In the genomic region with DNA sequence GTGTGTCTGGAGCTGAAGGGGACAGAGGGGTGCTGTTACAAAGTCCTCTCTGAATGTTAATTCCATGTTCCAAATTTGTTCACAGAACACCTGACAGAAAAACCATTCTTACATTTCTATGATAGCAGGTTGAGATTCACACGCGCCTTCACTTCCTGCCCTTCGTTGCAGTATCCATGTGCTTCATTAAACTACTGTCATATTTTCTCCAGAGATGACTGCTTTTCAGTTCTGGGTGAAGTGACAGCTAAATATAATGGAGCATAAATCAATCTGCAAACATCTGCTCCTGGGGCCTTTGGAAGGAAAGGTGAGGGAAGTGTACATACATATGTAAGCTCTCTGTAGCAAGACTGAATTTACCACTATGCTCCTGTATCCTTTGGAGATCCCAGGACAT, we compare ENCODE assay signal across 23 cellular contexts.
"Had no signal": no experiment of that assay in that cellular context is flagged by ENCODE, and none has a peak within 500 bp of the region (broad histone marks: within the 10 kb centered on the region; RNA-seq: fewer than 3 reads in every experiment).

No MANE protein-coding gene starts in this region.

- H3K36me3 Mint-ChIP-seq: immature natural killer cell; naive B cell; natural killer cell; stimulated activated naive B cell treated with anti-CD40 and anti-IgM and Interleukin-4, amounts not matched to agents 10 μg/mL and 1 μg/mL and 100 μg/mL, for 72 hours had no signal

- H3K27me3 Mint-ChIP-seq: naive B cell; progenitor cell of endocrine pancreas; stimulated activated naive B cell treated with anti-CD40 and anti-IgM and Interleukin-4, amounts not matched to agents 10 μg/mL and 1 μg/mL and 100 μg/mL, for 72 hours had no signal

- DNase-seq: immature natural killer cell; kidney; left colon; left lung; lower lobe of right lung; mammary epithelial cell; mesenchymal stem cell; naive B cell; natural killer cell; nephron progenitor cell; ovary; right lobe of liver; stimulated activated CD4-positive, alpha-beta T cell treated with anti-CD3 and anti-CD28 coated beads, Interleukin-1b, Interleukin-23, amount 100 ng/mL, for 48 hours; stimulated activated CD4-positive, alpha-beta T cell treated with anti-CD3 and anti-CD28 coated beads, Interleukin-2, amount 100 ng/mL, for 48 hours; stimulated activated CD4-positive, alpha-beta T cell treated with anti-CD3 and anti-CD28 coated beads, Interleukin-4, amount 100 ng/mL, for 4 hours; stimulated activated naive B cell treated with anti-CD40 and anti-IgM and Interleukin-4, amounts not matched to agents 10 μg/mL and 1 μg/mL and 100 μg/mL, for 72 hours; stimulated activated naive CD8-positive, alpha-beta T cell treated with anti-CD3 and anti-CD28 coated beads, Interleukin-15, Interleukin-2, amounts not matched to agents 100 U/mL and 50 U/mL, for 24 hours; stomach; testis; thyroid gland; transverse colon; upper lobe of left lung had no signal

- H3K4me3 Mint-ChIP-seq: immature natural killer cell; naive B cell; natural killer cell; nephron progenitor cell; stimulated activated naive B cell treated with anti-CD40 and anti-IgM and Interleukin-4, amounts not matched to agents 10 μg/mL and 1 μg/mL and 100 μg/mL, for 72 hours had no signal

- H3K4me1 Mint-ChIP-seq: naive B cell; nephron progenitor cell; stimulated activated naive B cell treated with anti-CD40 and anti-IgM and Interleukin-4, amounts not matched to agents 10 μg/mL and 1 μg/mL and 100 μg/mL, for 72 hours had no signal

- H3K27ac Mint-ChIP-seq: immature natural killer cell; naive B cell; natural killer cell; nephron progenitor cell; progenitor cell of endocrine pancreas; stimulated activated naive B cell treated with anti-CD40 and anti-IgM and Interleukin-4, amounts not matched to agents 10 μg/mL and 1 μg/mL and 100 μg/mL, for 72 hours had no signal

- ATAC-seq: left colon; left lung; lower lobe of right lung; natural killer cell; right lobe of liver; stimulated activated naive B cell treated with anti-CD40 and anti-IgM and Interleukin-4, amounts not matched to agents 10 μg/mL and 1 μg/mL and 100 μg/mL, for 72 hours; stimulated activated naive CD8-positive, alpha-beta T cell treated with anti-CD3 and anti-CD28 coated beads, Interleukin-15, Interleukin-2, amounts not matched to agents 100 U/mL and 50 U/mL, for 24 hours had no signal

- H3K9me3 Mint-ChIP-seq: nephron progenitor cell had no signal
